ENCODE assay signal across 29 cellular contexts in genomic region chr6:136673571-136673970, GRCh38.
"Had no signal": no experiment of that assay in that cellular context is flagged by ENCODE, and none has a peak within 500 bp of the region (broad histone marks: within the 10 kb centered on the region; RNA-seq: fewer than 3 reads in every experiment).

No MANE protein-coding gene starts in this region.

- H3K27me3 Mint-ChIP-seq: naive thymus-derived CD8-positive, alpha-beta T cell; natural killer cell treated with Interleukin-12 subunit alpha and Interleukin-12 subunit beta and Interleukin-15 and Interleukin-18, amount 100 ng/mL, for 72 hours; progenitor cell of endocrine pancreas; stimulated activated naive CD8-positive, alpha-beta T cell treated with anti-CD3 and anti-CD28 coated beads, Interleukin-15, Interleukin-2, amounts not matched to agents 100 ng/mL and 50 ng/mL, for 24 hours had no signal

- H3K9me3 Mint-ChIP-seq: natural killer cell treated with Interleukin-12 subunit alpha and Interleukin-12 subunit beta and Interleukin-15 and Interleukin-18, amount 100 ng/mL, for 72 hours had no signal

- H3K27ac Mint-ChIP-seq: nephron progenitor cell; progenitor cell of endocrine pancreas; stimulated activated effector memory CD8-positive, alpha-beta T cell treated with anti-CD3 and anti-CD28 coated beads, Interleukin-12 subunit alpha, Interleukin-12 subunit beta, amount 100 ng/mL, for 72 hours; stimulated activated naive CD8-positive, alpha-beta T cell treated with anti-CD3 and anti-CD28 coated beads, Interleukin-15, Interleukin-2, amounts not matched to agents 100 ng/mL and 50 ng/mL, for 24 hours had no signal

- H3K4me1 Mint-ChIP-seq: naive thymus-derived CD8-positive, alpha-beta T cell; nephron progenitor cell; neural crest cell; stimulated activated effector memory CD8-positive, alpha-beta T cell treated with anti-CD3 and anti-CD28 coated beads, Interleukin-12 subunit alpha, Interleukin-12 subunit beta, amount 100 ng/mL, for 72 hours had no signal

- H3K36me3 ChIP-seq: ovary, right lobe of liver, sigmoid colon, thoracic aorta, thyroid gland, tibial nerve, vagina had no signal

- H3K4me1 ChIP-seq: parathyroid adenoma, psoas muscle, right lobe of liver, sigmoid colon had no signal

- H2AFZ ChIP-seq: parathyroid adenoma had no signal

- H3K4me3 Mint-ChIP-seq: naive thymus-derived CD8-positive, alpha-beta T cell; natural killer cell treated with Interleukin-12 subunit alpha and Interleukin-12 subunit beta and Interleukin-15 and Interleukin-18, amount 100 ng/mL, for 72 hours; nephron progenitor cell; neural crest cell; stimulated activated effector memory CD8-positive, alpha-beta T cell treated with anti-CD3 and anti-CD28 coated beads, Interleukin-12 subunit alpha, Interleukin-12 subunit beta, amount 100 ng/mL, for 72 hours; stimulated activated naive CD8-positive, alpha-beta T cell treated with anti-CD3 and anti-CD28 coated beads, Interleukin-15, Interleukin-2, amounts not matched to agents 100 ng/mL and 50 ng/mL, for 24 hours had no signal

- H3K27me3 ChIP-seq: neutrophil, ovary, right lobe of liver, sigmoid colon, stomach, thyroid gland, tibial nerve, upper lobe of left lung, vagina had no signal

- H3K79me2 ChIP-seq: parathyroid adenoma had no signal

- DNase-seq: naive thymus-derived CD8-positive, alpha-beta T cell; nephron progenitor cell; nucleus accumbens; ovary; posterior cingulate gyrus; psoas muscle; right cardiac atrium; right lobe of liver; sigmoid colon; small intestine; stimulated activated CD4-positive, alpha-beta T cell treated with anti-CD3 and anti-CD28 coated beads, Interleukin-15, amount 100 ng/mL, for 24 hours; stimulated activated CD4-positive, alpha-beta T cell treated with anti-CD3 and anti-CD28 coated beads, Interleukin-2, amount 100 ng/mL, for 24 hours; stimulated activated CD4-positive, alpha-beta T cell treated with anti-CD3 and anti-CD28 coated beads, Interleukin-2, amount 100 ng/mL, for 48 hours; stimulated activated CD4-positive, alpha-beta T cell treated with anti-CD3 and anti-CD28 coated beads, Interleukin-4, amount 100 ng/mL, for 24 hours; stimulated activated naive CD4-positive, alpha-beta T cell; stomach; thyroid gland; trophoblast cell; upper lobe of left lung had no signal

- H3K9me3 ChIP-seq: neutrophil, ovary, psoas muscle, right lobe of liver, sigmoid colon, stomach, thoracic aorta, thyroid gland, tibial nerve, upper lobe of left lung, vagina had no signal

- H3K27ac ChIP-seq: neutrophil, ovary, parathyroid adenoma, psoas muscle, right lobe of liver, sigmoid colon, stomach, thoracic aorta, thyroid gland, tibial nerve, upper lobe of left lung, vagina had no signal

- H3K4me3 ChIP-seq: ovary, psoas muscle, right lobe of liver, sigmoid colon, stomach, thoracic aorta, thyroid gland, tibial nerve, upper lobe of left lung, vagina had no signal

- ATAC-seq: naive thymus-derived CD8-positive, alpha-beta T cell; natural killer cell treated with Interleukin-12 subunit alpha and Interleukin-12 subunit beta and Interleukin-15 and Interleukin-18, amount 100 ng/mL, for 72 hours; psoas muscle; right cardiac atrium; right lobe of liver; stimulated activated effector memory CD8-positive, alpha-beta T cell treated with anti-CD3 and anti-CD28 coated beads, Interleukin-12 subunit alpha, Interleukin-12 subunit beta, amount 100 ng/mL, for 72 hours had no signal
